1 cellular context compared by ENCODE assay signal in genomic region chr6:154461348-154461747, GRCh38.
TF ChIP-seq lines count a peak whose summit lies in the region.

No MANE protein-coding gene starts in this region.

TF ChIP-seq in HepG2, 621 proteins besides CTCF, POLR2A, EP300 and RAD21 (continued from another document):
- TF ChIP-seq ARNT (IDR thresholded peaks at IDR 0.05) (no peak), ZNF775 (CRISPR knock-in tag; IDR thresholded peaks at IDR 0.05; ENCODE audit: borderline replicate concordance) (no peak), AKNA (CRISPR knock-in tag; IDR thresholded peaks at IDR 0.05; ENCODE audit: borderline replicate concordance) (no peak), HNRNPLL (IDR thresholded peaks at IDR 0.05; ENCODE audit: low read depth, low read length, poor library complexity, severe bottlenecking) (no peak), ZNF768 (CRISPR knock-in tag; IDR thresholded peaks at IDR 0.05) (peak; percentile 93; the same call in 1 of the 2 replicates), NRL (CRISPR knock-in tag; IDR thresholded peaks at IDR 0.05; ENCODE audit: borderline replicate concordance) (no peak), ZHX1 (CRISPR knock-in tag; IDR thresholded peaks at IDR 0.05; ENCODE audit: low read depth) (no peak), ZNF430 (CRISPR knock-in tag; IDR thresholded peaks at IDR 0.05) (no peak), ZSCAN20 (CRISPR knock-in tag; IDR thresholded peaks at IDR 0.05; ENCODE audit: borderline replicate concordance) (no peak), CENPBD1 (CRISPR knock-in tag; IDR thresholded peaks at IDR 0.05; ENCODE audit: borderline replicate concordance, low read depth) (no peak), CHD4 (IDR thresholded peaks at IDR 0.05; ENCODE audit: borderline replicate concordance, low read length) (0 out of 2 replicates have a peak, but pooled peaks have one; percentile 14), ZNF761 (CRISPR knock-in tag; conservative IDR thresholded peaks at IDR 0.05) (no peak), ZMYM3 (CRISPR knock-in tag; IDR thresholded peaks at IDR 0.05) (peak; percentile 92), DR1 (CRISPR knock-in tag; IDR thresholded peaks at IDR 0.05) (no peak), RBM22 (optimal IDR thresholded peaks at IDR 0.05; ENCODE audit: low read length) (peak; percentile 11), RCOR2 (CRISPR knock-in tag; IDR thresholded peaks at IDR 0.05) (peak; percentile 70; the same call in 1 of the 2 replicates), MAX (IDR thresholded peaks at IDR 0.05) (peak; percentile 24; the same call in 1 of the 2 replicates), SNAPC2 (CRISPR knock-in tag; IDR thresholded peaks at IDR 0.05) (no peak), ZNF503 (CRISPR knock-in tag; IDR thresholded peaks at IDR 0.05) (0 out of 2 replicates have a peak, but pooled peaks have one; percentile 8), MXD4 (CRISPR knock-in tag; IDR thresholded peaks at IDR 0.05) (no peak), PAX8 (CRISPR knock-in tag; IDR thresholded peaks at IDR 0.05; ENCODE audit: borderline replicate concordance) (no peak), PHF21A (CRISPR knock-in tag; IDR thresholded peaks at IDR 0.05) (no peak), ADNP (CRISPR knock-in tag; IDR thresholded peaks at IDR 0.05) (peak; percentile 76; the same call in 1 of the 2 replicates), ZNF484 (CRISPR knock-in tag; IDR thresholded peaks at IDR 0.05; ENCODE audit: borderline replicate concordance, low read depth) (no peak), NFYC (CRISPR knock-in tag; IDR thresholded peaks at IDR 0.05) (no peak), NR3C1 (CRISPR knock-in tag; IDR thresholded peaks at IDR 0.05) (no peak), TEAD3 (CRISPR knock-in tag; optimal IDR thresholded peaks at IDR 0.05; ENCODE audit: borderline replicate concordance) (no peak), ZBTB4 (CRISPR knock-in tag; IDR thresholded peaks at IDR 0.05; ENCODE audit: borderline replicate concordance) (no peak), ZFP36 (IDR thresholded peaks at IDR 0.05; ENCODE audit: borderline replicate concordance, low read depth, low read length, partially characterized antibody) (peak; percentile 70)
